ENCODE assay signal across 27 cellular contexts in the genomic region with DNA sequence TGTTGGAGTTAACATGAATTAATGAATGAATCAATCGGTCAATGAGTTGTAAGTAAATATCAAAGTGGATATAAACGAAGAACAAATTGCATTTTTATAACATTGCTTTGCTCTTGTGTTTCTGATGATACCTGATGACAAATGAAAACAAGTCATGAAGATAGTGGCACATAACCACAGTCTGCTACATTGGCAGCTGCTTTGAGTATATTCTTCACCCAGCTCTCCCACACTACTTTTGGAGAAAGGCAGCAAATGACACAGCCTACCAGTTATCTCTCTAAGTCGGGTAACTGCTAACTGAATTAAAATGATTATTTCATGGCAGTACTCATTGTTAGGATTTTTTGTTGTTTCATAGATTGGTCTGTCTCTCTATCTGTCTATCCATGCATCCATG.
"Had no signal": no experiment of that assay in that cellular context is flagged by ENCODE, and none has a peak within 500 bp of the region (broad histone marks: within the 10 kb centered on the region; RNA-seq: fewer than 3 reads in every experiment).

No MANE protein-coding gene starts in this region.

- H3K4me3 ChIP-seq: gastrocnemius medialis, lung, right atrium auricular region, thoracic aorta, tibial nerve, upper lobe of left lung had no signal

- H3K4me3 Mint-ChIP-seq: dendritic cell treated with granulocyte-macrophage colony-stimulating factor and Interleukin-4, amounts not matched to agents 40 ng/mL and 50 ng/mL, for 4 days; endodermal cell; memory B cell; naive B cell; natural killer cell treated with Interleukin-12 subunit alpha and Interleukin-12 subunit beta and Interleukin-15 and Interleukin-18, amount 100 ng/mL, for 72 hours; neural crest cell; stimulated activated naive B cell treated with anti-CD40 and anti-IgM and Interleukin-4, amounts not matched to agents 10 μg/mL and 1 μg/mL and 100 μg/mL, for 72 hours; stimulated activated naive CD8-positive, alpha-beta T cell treated with anti-CD3 and anti-CD28 coated beads, Interleukin-15, Interleukin-2, amounts not matched to agents 100 ng/mL and 50 ng/mL, for 24 hours had no signal

- H3K9ac ChIP-seq: parathyroid adenoma had no signal

- H3K4me1 ChIP-seq: gastrocnemius medialis, parathyroid adenoma, right atrium auricular region had no signal

- H3K27ac ChIP-seq: epithelial cell of prostate, gastrocnemius medialis, neutrophil, parathyroid adenoma, right atrium auricular region, thoracic aorta, tibial nerve, upper lobe of left lung had no signal

- H2AFZ ChIP-seq: parathyroid adenoma had no signal

- H3K36me3 Mint-ChIP-seq: memory B cell; naive B cell; natural killer cell treated with Interleukin-12 subunit alpha and Interleukin-12 subunit beta and Interleukin-15 and Interleukin-18, amount 100 ng/mL, for 72 hours; stimulated activated naive B cell treated with anti-CD40 and anti-IgM and Interleukin-4, amounts not matched to agents 10 μg/mL and 1 μg/mL and 100 μg/mL, for 72 hours had no signal

- H3K4me1 Mint-ChIP-seq: endodermal cell; memory B cell; naive B cell; neural crest cell; stimulated activated naive B cell treated with anti-CD40 and anti-IgM and Interleukin-4, amounts not matched to agents 10 μg/mL and 1 μg/mL and 100 μg/mL, for 72 hours had no signal

- H3K9me3 Mint-ChIP-seq: dendritic cell treated with granulocyte-macrophage colony-stimulating factor and Interleukin-4, amounts not matched to agents 40 ng/mL and 50 ng/mL, for 4 days; endodermal cell; memory B cell; naive B cell; natural killer cell treated with Interleukin-12 subunit alpha and Interleukin-12 subunit beta and Interleukin-15 and Interleukin-18, amount 100 ng/mL, for 72 hours; neural crest cell; stimulated activated naive B cell treated with anti-CD40 and anti-IgM and Interleukin-4, amounts not matched to agents 10 μg/mL and 1 μg/mL and 100 μg/mL, for 72 hours; stimulated activated naive CD8-positive, alpha-beta T cell treated with anti-CD3 and anti-CD28 coated beads, Interleukin-15, Interleukin-2, amounts not matched to agents 100 ng/mL and 50 ng/mL, for 24 hours had no signal

- DNase-seq: cerebellar nuclear complex; effector CD8-positive, alpha-beta T cell; endodermal cell; foreskin fibroblast; gastrocnemius medialis; head of caudate nucleus; naive B cell; small intestine; stimulated activated CD4-positive, alpha-beta T cell treated with anti-CD3 and anti-CD28 coated beads, Interleukin-2, amount 100 ng/mL, for 24 hours; stimulated activated CD4-positive, alpha-beta T cell treated with anti-CD3 and anti-CD28 coated beads, Interleukin-4, amount 100 ng/mL, for 24 hours; stimulated activated naive B cell treated with anti-CD40 and anti-IgM and Interleukin-4, amounts not matched to agents 10 μg/mL and 1 μg/mL and 100 μg/mL, for 72 hours; upper lobe of left lung had no signal

- H3K36me3 ChIP-seq: gastrocnemius medialis, neutrophil, right atrium auricular region, thoracic aorta, tibial nerve, upper lobe of left lung had no signal

- H3K27me3 Mint-ChIP-seq: dendritic cell treated with granulocyte-macrophage colony-stimulating factor and Interleukin-4, amounts not matched to agents 40 ng/mL and 50 ng/mL, for 4 days; memory B cell; naive B cell; natural killer cell treated with Interleukin-12 subunit alpha and Interleukin-12 subunit beta and Interleukin-15 and Interleukin-18, amount 100 ng/mL, for 72 hours; progenitor cell of endocrine pancreas; stimulated activated naive B cell treated with anti-CD40 and anti-IgM and Interleukin-4, amounts not matched to agents 10 μg/mL and 1 μg/mL and 100 μg/mL, for 72 hours; stimulated activated naive CD8-positive, alpha-beta T cell treated with anti-CD3 and anti-CD28 coated beads, Interleukin-15, Interleukin-2, amounts not matched to agents 100 ng/mL and 50 ng/mL, for 24 hours had no signal

- H3K79me2 ChIP-seq: parathyroid adenoma had no signal

- H3K9me3 ChIP-seq: gastrocnemius medialis, neutrophil, right atrium auricular region, thoracic aorta, tibial nerve, upper lobe of left lung had no signal

- H3K27ac Mint-ChIP-seq: dendritic cell treated with granulocyte-macrophage colony-stimulating factor and Interleukin-4, amounts not matched to agents 40 ng/mL and 50 ng/mL, for 4 days; endodermal cell; memory B cell; naive B cell; natural killer cell treated with Interleukin-12 subunit alpha and Interleukin-12 subunit beta and Interleukin-15 and Interleukin-18, amount 100 ng/mL, for 72 hours; progenitor cell of endocrine pancreas; stimulated activated naive B cell treated with anti-CD40 and anti-IgM and Interleukin-4, amounts not matched to agents 10 μg/mL and 1 μg/mL and 100 μg/mL, for 72 hours; stimulated activated naive CD8-positive, alpha-beta T cell treated with anti-CD3 and anti-CD28 coated beads, Interleukin-15, Interleukin-2, amounts not matched to agents 100 ng/mL and 50 ng/mL, for 24 hours had no signal

- ATAC-seq: esophagus mucosa; gastrocnemius medialis; left lobe of liver; natural killer cell treated with Interleukin-12 subunit alpha and Interleukin-12 subunit beta and Interleukin-15 and Interleukin-18, amount 100 ng/mL, for 72 hours; stimulated activated naive B cell treated with anti-CD40 and anti-IgM and Interleukin-4, amounts not matched to agents 10 μg/mL and 1 μg/mL and 100 μg/mL, for 72 hours had no signal

- H3K27me3 ChIP-seq: gastrocnemius medialis, neutrophil, right atrium auricular region, tibial nerve, upper lobe of left lung had no signal
